Comparison of ENCODE assay signal across 17 cellular contexts in the genomic region with DNA sequence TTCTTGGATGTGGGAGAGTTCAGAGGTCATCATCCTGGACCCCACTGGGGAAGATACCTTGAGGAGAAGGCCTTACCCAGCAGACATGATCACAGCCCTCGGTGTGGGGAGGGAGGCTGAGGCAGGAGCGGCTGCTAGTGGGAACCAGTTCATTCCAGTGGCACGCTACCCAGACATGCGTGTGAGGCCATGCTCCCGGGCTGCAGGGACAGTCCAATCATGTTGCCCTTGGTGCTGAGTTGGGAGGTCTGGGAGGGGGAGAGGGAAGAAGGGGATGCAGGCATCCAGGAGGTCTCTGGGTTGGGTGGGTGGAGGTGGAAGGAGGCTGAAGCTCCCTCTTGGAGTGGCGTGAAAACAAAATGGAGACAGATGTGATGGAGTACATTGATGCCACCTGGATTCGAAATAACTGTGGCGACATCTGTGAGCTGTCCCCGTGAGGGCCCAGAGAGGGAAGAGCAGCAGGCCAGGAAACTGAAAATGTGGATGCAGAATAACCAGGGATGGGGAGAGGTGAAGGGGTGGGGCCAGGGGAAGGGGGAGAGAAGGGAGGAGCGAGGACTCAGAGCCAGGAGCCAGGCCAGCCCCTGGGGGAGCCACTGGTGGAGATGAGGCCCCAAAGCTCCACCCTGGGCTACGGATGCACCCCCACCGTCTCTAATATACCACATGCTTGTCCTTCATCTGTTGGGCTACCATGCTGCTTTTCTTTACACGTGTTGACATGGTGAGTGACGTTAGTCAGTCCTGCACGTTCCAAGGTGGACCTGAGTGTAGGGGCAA. TPM values are rescaled to one million over a fixed set of nuclear protein-coding genes. Genes with fewer than 3 reads are reported as not detected.
A peak's percentile ranks its signal among the peaks of the same experiment; 100 is the strongest.
DNase-seq lines count a peak whose midpoint lies in the region; ATAC-seq, FAIRE-seq and TF ChIP-seq lines count a peak whose summit lies in the region.
"Had no signal": no experiment of that assay in that cellular context is flagged by ENCODE, and none has a peak within 500 bp of the region (broad histone marks: within the 10 kb centered on the region; RNA-seq: fewer than 3 reads in every experiment).

No MANE protein-coding gene starts in this region.

- no peak for TF ChIP-seq RAD21 in GM12878 (IDR thresholded peaks at IDR 0.05; ENCODE audit: insufficient read depth, low read depth, low read length)

- H3K4me3 ChIP-seq in GM12878 (no peak overlapping the region), esophagus muscularis mucosa (no peak overlapping the region)
- H3K4me3 ChIP-seq: BLaER1, HAP-1 had no signal

- no peak for TF ChIP-seq CTCF in GM12878 (IDR thresholded peaks at IDR 0.05 in 2 of 3, conservative IDR thresholded peaks at IDR 0.05 in 1 of 3; ENCODE audit: control insufficient read depth in 2 of 3, extremely low read depth in 1 of 3, insufficient read depth in 1 of 3, low read depth in 3 of 3, low read length in 3 of 3)
- no peak for TF ChIP-seq CTCF in nephron progenitor cell (IDR thresholded peaks at IDR 0.05)
- TF ChIP-seq CTCF in esophagus muscularis mucosa (IDR thresholded peaks at IDR 0.05), result no peak

- H4K20me1 ChIP-seq in GM12878 (ENCODE audit: control insufficient read depth, insufficient read depth), result no peaks in the 10 kb centered on the region

- H3K9me3 ChIP-seq in GM12878 (replicated peaks; ENCODE audit: control insufficient read depth, insufficient read depth, low read length) (no peaks in the 10 kb centered on the region; the same call in 2 of the 3 replicates), esophagus muscularis mucosa (no peaks in the 10 kb centered on the region)
- H3K9me3 ChIP-seq: HAP-1 had no signal

- RAD21 ChIA-PET in GM12878 (lab: Charles Lee; ENCODE audit: unreplicated experiment), result no interaction called here

- H3K4me3 Mint-ChIP-seq in activated naive CD8-positive, alpha-beta T cell treated with anti-CD3 and anti-CD28 coated beads for 36 hours, result no peak overlapping the region
- no peak overlapping the region for H3K4me3 Mint-ChIP-seq in activated naive CD8-positive, alpha-beta T cell treated with anti-CD3 and anti-CD28 coated beads, Interleukin-2, amount 50 U/mL, for 24 hours
- H3K4me3 Mint-ChIP-seq in nephron progenitor cell, result no peak overlapping the region
- H3K4me3 Mint-ChIP-seq: CD8-positive, alpha-beta T cell had no signal

- H3K27me3 Mint-ChIP-seq in activated naive CD8-positive, alpha-beta T cell treated with anti-CD3 and anti-CD28 coated beads for 36 hours, result no peaks in the 10 kb centered on the region
- H3K27me3 Mint-ChIP-seq in activated naive CD8-positive, alpha-beta T cell treated with anti-CD3 and anti-CD28 coated beads, Interleukin-2, amount 50 U/mL, for 24 hours, result no peaks in the 10 kb centered on the region
- peaks cover 6% of the 10 kb centered on the region for H3K27me3 Mint-ChIP-seq in nephron progenitor cell (ENCODE audit: low read depth, poor library complexity)

- CTCF ChIA-PET in GM12878 (lab: Yijun Ruan, JAX), result interaction anchor here (0.8 kb wide), 1 partner anchor 11 kb away, joined by 3 read pairs; no protein-coding TSS in a partner anchor

- H3K9ac ChIP-seq in GM12878 (ENCODE audit: control insufficient read depth, insufficient read depth, low read length), result no peak overlapping the region
- H3K9ac ChIP-seq: BLaER1 had no signal

- POLR2A ChIA-PET in GM12878 (lab: Charles Lee), result no interaction called here

- H3K79me2 ChIP-seq in GM12878 (ENCODE audit: control insufficient read depth, insufficient read depth, low read length), result no peaks in the 10 kb centered on the region

- ATAC-seq in activated naive CD8-positive, alpha-beta T cell treated with anti-CD3 and anti-CD28 coated beads, Interleukin-2, amount 50 U/mL, for 24 hours, result no peak
- ATAC-seq in GM12878, result no peak
- no peak for ATAC-seq in HG03521 (IDR thresholded peaks at IDR 0.05; ENCODE audit: unreplicated experiment)
- ATAC-seq in GM19455 (IDR thresholded peaks at IDR 0.05; ENCODE audit: unreplicated experiment), result no peak
- ATAC-seq: CD8-positive, alpha-beta T cell had no signal

- DNase-seq in activated naive CD8-positive, alpha-beta T cell treated with anti-CD3 and anti-CD28 coated beads for 36 hours, result no peak
- no peak for DNase-seq in activated naive CD8-positive, alpha-beta T cell treated with anti-CD3 and anti-CD28 coated beads, Interleukin-2, amount 50 U/mL, for 24 hours
- DNase-seq in GM12878 (ENCODE audit: low read depth, low spot score), result no peak
- no peak for DNase-seq in nephron progenitor cell
- DNase-seq in esophagus muscularis mucosa (ENCODE audit: extremely low spot score), result no peak
- DNase-seq: Calu3; CD8-positive, alpha-beta T cell; NCI-H1092 treated with DMSO at 0.1 percent for 48 hours; NCI-H2081; NCI-H510A; NCI-H774; Right ventricle myocardium superior had no signal

- TF ChIP-seq POLR2A in GM12878 (IDR thresholded peaks at IDR 0.05; ENCODE audit: low read depth, low read length) (no peak), esophagus muscularis mucosa (IDR thresholded peaks at IDR 0.05; ENCODE audit: low read depth) (no peak)

- 85% methylated on average over 12 of the region's 15 CpGs for WGBS in GM12878 (ENCODE audit: insufficient coverage, insufficient replicate concordance, low lambda C conversion rate, missing lambda C conversion rate)
- 92% methylated on average over 15 of the region's 15 CpGs for WGBS in esophagus muscularis mucosa

- no peaks in the 10 kb centered on the region for H3K9me3 Mint-ChIP-seq in activated naive CD8-positive, alpha-beta T cell treated with anti-CD3 and anti-CD28 coated beads for 36 hours
- H3K9me3 Mint-ChIP-seq in activated naive CD8-positive, alpha-beta T cell treated with anti-CD3 and anti-CD28 coated beads, Interleukin-2, amount 50 U/mL, for 24 hours, result no peaks in the 10 kb centered on the region
- no peaks in the 10 kb centered on the region for H3K9me3 Mint-ChIP-seq in nephron progenitor cell
- H3K9me3 Mint-ChIP-seq: CD8-positive, alpha-beta T cell had no signal

- no peak overlapping the region for H3K4me2 ChIP-seq in GM12878 (ENCODE audit: control insufficient read depth, insufficient read depth)
- H3K4me2 ChIP-seq: BLaER1 had no signal

- FAIRE-seq in GM12878 (lab: Jason Lieb, UNC), result no peak
- FAIRE-seq: A204.1 had no signal

- in situ Hi-C loops in GM12878 (cut with MboI), result no loop called here

- no TSS peak for BruUV-seq in GM12878 (replicated peaks; lab: Mats Ljungman, UMichigan)

- SMC1A ChIA-PET in GM12878 (lab: Charles Lee; ENCODE audit: uncharacterized antibody, unreplicated experiment), result no interaction called here

- H3K27ac ChIP-seq in GM12878 (ENCODE audit: control insufficient read depth, insufficient read depth), result no peak overlapping the region
- no peak overlapping the region for H3K27ac ChIP-seq in esophagus muscularis mucosa (replicated peaks in 1 of 4)
- H3K27ac ChIP-seq: BLaER1 had no signal

- H3K4me1 ChIP-seq in GM12878 (ENCODE audit: control insufficient read depth, insufficient read depth, low read length), result no peaks in the 10 kb centered on the region; the same call in 1 of the 2 replicates
- H3K4me1 ChIP-seq in esophagus muscularis mucosa, result no peaks in the 10 kb centered on the region
- H3K4me1 ChIP-seq: BLaER1, HAP-1 had no signal

- TF ChIP-seq EP300 in GM12878 (IDR thresholded peaks at IDR 0.05; ENCODE audit: borderline replicate concordance in 1 of 2, control insufficient read depth in 1 of 2, low read depth in 2 of 2, low read length in 2 of 2) (no peak), esophagus muscularis mucosa (IDR thresholded peaks at IDR 0.05) (no peak)

- H3K4me1 Mint-ChIP-seq in activated naive CD8-positive, alpha-beta T cell treated with anti-CD3 and anti-CD28 coated beads for 36 hours, result peaks cover 3% of the 10 kb centered on the region
- no peaks in the 10 kb centered on the region for H3K4me1 Mint-ChIP-seq in activated naive CD8-positive, alpha-beta T cell treated with anti-CD3 and anti-CD28 coated beads, Interleukin-2, amount 50 U/mL, for 24 hours
- H3K4me1 Mint-ChIP-seq in nephron progenitor cell, result no peaks in the 10 kb centered on the region

- H3K27me3 ChIP-seq in GM12878 (replicated peaks in 1 of 2; ENCODE audit: control insufficient read depth in 2 of 2, insufficient read depth in 2 of 2, low read length in 1 of 2), result no peaks in the 10 kb centered on the region
- H3K27me3 ChIP-seq in esophagus muscularis mucosa, result no peaks in the 10 kb centered on the region
- H3K27me3 ChIP-seq: BLaER1 had no signal

- H3K36me3 Mint-ChIP-seq in activated naive CD8-positive, alpha-beta T cell treated with anti-CD3 and anti-CD28 coated beads for 36 hours, result peaks cover 45% of the 10 kb centered on the region
- H3K36me3 Mint-ChIP-seq in activated naive CD8-positive, alpha-beta T cell treated with anti-CD3 and anti-CD28 coated beads, Interleukin-2, amount 50 U/mL, for 24 hours (ENCODE audit: low read depth), result peaks cover 59% of the 10 kb centered on the region
- H3K36me3 Mint-ChIP-seq in nephron progenitor cell (ENCODE audit: low read depth), result peaks cover 92% of the 10 kb centered on the region

- H3K36me3 ChIP-seq in GM12878 (ENCODE audit: control insufficient read depth in 2 of 2, insufficient read depth in 2 of 2, low read length in 1 of 2), result peaks cover 20 to 40% of the 10 kb centered on the region in 2 experiments; a peak in 3 of 4 replicates
- H3K36me3 ChIP-seq in esophagus muscularis mucosa, result peaks cover 72 to 100% (median 86%) of the 10 kb centered on the region in 4 donors

- no peak overlapping the region for H2AFZ ChIP-seq in GM12878 (ENCODE audit: control insufficient read depth, low read depth, low read length)

- peak overlapping the region; percentile 28 for H3K27ac Mint-ChIP-seq in activated naive CD8-positive, alpha-beta T cell treated with anti-CD3 and anti-CD28 coated beads for 36 hours
- no peak overlapping the region for H3K27ac Mint-ChIP-seq in activated naive CD8-positive, alpha-beta T cell treated with anti-CD3 and anti-CD28 coated beads, Interleukin-2, amount 50 U/mL, for 24 hours
- H3K27ac Mint-ChIP-seq in nephron progenitor cell, result peak overlapping the region; percentile 78
- H3K27ac Mint-ChIP-seq: CD8-positive, alpha-beta T cell had no signal

- intact Hi-C loops in GM12878 (cut with micrococcal nuclease; ENCODE audit: unreplicated experiment) (no loop called here), esophagus muscularis mucosa (cut with DNase I) (no loop called here)

RNA-seq across cellular contexts. Expression of a gene that starts 16.2 kb away (rescaled TPM):
- 10 to 100 TPM; 40.5 to 42.4 TPM for total RNA-seq in activated naive CD8-positive, alpha-beta T cell treated with anti-CD3 and anti-CD28 coated beads for 36 hours
- total RNA-seq in GM12878 (2013; cell fraction: nucleolus; rRNA removed), result 4.4 and 7.1 TPM in 2 replicates
- total RNA-seq in GM12878 (2014; rRNA removed), result 55.3 and 57.1 TPM in 2 replicates
- total RNA-seq in GM12878 (2014; rRNA removed; fragmentation: Illumina TruSeq; extraction: Trizol), result 49.5 and 60.4 TPM in 2 replicates
- total RNA-seq in GM12878 (2021), result 56.4 and 57.5 TPM in 2 replicates
- polyA plus RNA-seq in GM12878 (2011; ENCODE audit: low read depth), result 14.7 TPM
- 35.6 and 38.7 TPM in 2 replicates for polyA plus RNA-seq in GM12878 (2011; rRNA removed)
- polyA plus RNA-seq in GM12878 (2011; cell fraction: cytosol; rRNA removed), result 88.2 and 134 TPM in 2 replicates
- polyA plus RNA-seq in GM12878 (2011; cell fraction: nucleus; rRNA removed), result 38.2 and 92.1 TPM in 2 replicates
- 47.9 and 84.2 TPM in 2 replicates for polyA plus RNA-seq in GM12878 (2012)
- polyA plus RNA-seq in GM12878 (2014; fragmentation: Illumina TruSeq; extraction: Trizol), result 12.1 and 29.4 TPM in 2 replicates
- polyA plus RNA-seq in GM12878 (2014; fragmentation: Nextera tagmentation; extraction: Ambion mirVana), result 10 to 100 TPM; 20.7 to 59.0 TPM
- 80.9 and 98.9 TPM in 2 replicates for polyA plus RNA-seq in GM12878 (2014; rRNA removed)
- 100 to 1,000 TPM; 195 to 213 TPM for polyA plus RNA-seq in GM12878 (2016; fragmentation: Nextera tagmentation; extraction: Ambion mirVana)
- polyA minus RNA-seq in GM12878 (2011; rRNA and poly(A)+ RNA removed), result 11.6 and 15.6 TPM in 2 replicates
- polyA minus RNA-seq in GM12878 (2011; cell fraction: cytosol; rRNA and poly(A)+ RNA removed), result 13.9 and 24.0 TPM in 2 replicates
- polyA minus RNA-seq in GM12878 (2011; cell fraction: nucleus; rRNA and poly(A)+ RNA removed), result 8.9 and 20.6 TPM in 2 replicates
- 10 to 100 TPM; 54.7 to 66.4 (median 55.7) TPM for total RNA-seq in esophagus muscularis mucosa

RNA-seq across cellular contexts. Expression of a gene that starts 17.8 kb away (rescaled TPM):
- total RNA-seq in activated naive CD8-positive, alpha-beta T cell treated with anti-CD3 and anti-CD28 coated beads for 36 hours, result 100 to 1,000 TPM; 104 to 108 TPM
- 10.8 and 11.5 TPM in 2 replicates for total RNA-seq in GM12878 (2013; cell fraction: nucleolus; rRNA removed)
- total RNA-seq in GM12878 (2014; rRNA removed), result 106 and 109 TPM in 2 replicates
- total RNA-seq in GM12878 (2014; rRNA removed; fragmentation: Illumina TruSeq; extraction: Trizol), result 86.8 and 103 TPM in 2 replicates
- total RNA-seq in GM12878 (2021), result 89.2 and 95.9 TPM in 2 replicates
- polyA plus RNA-seq in GM12878 (2011; ENCODE audit: low read depth), result 83.9 TPM
- 93.2 and 130 TPM in 2 replicates for polyA plus RNA-seq in GM12878 (2011; rRNA removed)
- 93.4 and 134 TPM in 2 replicates for polyA plus RNA-seq in GM12878 (2011; cell fraction: cytosol; rRNA removed)
- 68.3 and 75.4 TPM in 2 replicates for polyA plus RNA-seq in GM12878 (2011; cell fraction: nucleus; rRNA removed)
- polyA plus RNA-seq in GM12878 (2012), result 82.7 and 85.4 TPM in 2 replicates
- 47.1 and 105 TPM in 2 replicates for polyA plus RNA-seq in GM12878 (2014; fragmentation: Illumina TruSeq; extraction: Trizol)
- 100 to 1,000 TPM; 510 to 559 TPM for polyA plus RNA-seq in GM12878 (2014; fragmentation: Nextera tagmentation; extraction: Ambion mirVana)
- polyA plus RNA-seq in GM12878 (2014; rRNA removed), result 156 and 175 TPM in 2 replicates
- 100 to 1,000 TPM; 219 to 221 TPM for polyA plus RNA-seq in GM12878 (2016; fragmentation: Nextera tagmentation; extraction: Ambion mirVana)
- 47.8 and 60.0 TPM in 2 replicates for polyA minus RNA-seq in GM12878 (2011; rRNA and poly(A)+ RNA removed)
- polyA minus RNA-seq in GM12878 (2011; cell fraction: cytosol; rRNA and poly(A)+ RNA removed), result 21.2 and 24.9 TPM in 2 replicates
- 29.1 and 36.6 TPM in 2 replicates for polyA minus RNA-seq in GM12878 (2011; cell fraction: nucleus; rRNA and poly(A)+ RNA removed)
- 10 to 100 TPM; 42.6 to 56.1 (median 46.2) TPM for total RNA-seq in esophagus muscularis mucosa
